In the genomic region with DNA sequence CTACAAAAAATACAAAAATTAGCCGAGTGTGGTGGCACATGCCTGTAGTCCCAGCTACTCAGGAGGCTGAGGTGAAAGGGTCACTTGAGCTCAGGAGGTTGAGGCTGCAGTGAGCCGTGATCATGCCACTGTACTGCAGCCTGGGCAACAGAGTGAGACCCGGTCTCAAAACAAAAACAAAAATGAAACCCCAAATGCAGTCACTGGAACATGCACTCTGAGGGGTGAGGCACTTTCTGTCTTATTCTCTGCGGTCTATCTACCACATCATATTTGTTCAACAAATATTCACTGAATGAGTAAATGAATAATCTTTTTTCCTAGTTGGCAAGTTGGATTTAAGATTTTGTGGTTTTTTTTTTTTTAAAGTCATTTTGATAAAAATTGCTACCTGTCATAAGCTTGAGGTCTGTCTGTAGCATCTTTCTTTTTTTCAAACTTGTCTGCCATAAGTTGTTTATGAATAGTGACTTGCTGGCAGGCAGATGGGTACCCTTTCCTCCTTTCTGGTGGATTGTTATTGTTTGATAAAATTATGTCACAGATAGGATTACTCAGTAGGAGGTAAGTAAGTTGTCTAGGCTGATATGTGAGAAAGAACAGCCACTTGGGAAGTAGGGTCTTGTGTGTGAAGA, we compare ENCODE assay signal across 11 cellular contexts. TPM values are rescaled to one million over a fixed set of nuclear protein-coding genes. Genes with fewer than 3 reads are reported as not detected.
DNase-seq lines count a peak whose midpoint lies in the region; ATAC-seq, FAIRE-seq and TF ChIP-seq lines count a peak whose summit lies in the region.
"Had no signal": no experiment of that assay in that cellular context is flagged by ENCODE, and none has a peak within 500 bp of the region (broad histone marks: within the 10 kb centered on the region; RNA-seq: fewer than 3 reads in every experiment).

No MANE protein-coding gene starts in this region.

- H3K27ac ChIP-seq in osteoblast (ENCODE audit: low read depth, low read length) (no peak overlapping the region), left ventricle myocardium inferior (replicated peaks) (no peak overlapping the region)
- H3K27ac ChIP-seq: A549, parathyroid adenoma had no signal

- no peaks in the 10 kb centered on the region for H3K36me3 ChIP-seq in osteoblast (ENCODE audit: insufficient read depth, low read length)
- no peaks in the 10 kb centered on the region for H3K36me3 ChIP-seq in left ventricle myocardium inferior
- H3K36me3 ChIP-seq: upper lobe of left lung had no signal

- TF ChIP-seq CTCF in osteoblast (IDR thresholded peaks at IDR 0.05; ENCODE audit: extremely low read depth, low read depth, low read length): no peak
- TF ChIP-seq CTCF in left ventricle myocardium inferior (IDR thresholded peaks at IDR 0.05; ENCODE audit: borderline replicate concordance): no peak

- FAIRE-seq in RCC 7860 (lab: Jason Lieb, UNC): peak; percentile 92
- FAIRE-seq: A549 had no signal

- no peak overlapping the region for H2AFZ ChIP-seq in osteoblast (ENCODE audit: low read length)
- H2AFZ ChIP-seq: parathyroid adenoma had no signal

- peak; percentile 21 for DNase-seq in activated CD4-positive, alpha-beta T cell treated with anti-CD3 and anti-CD28 coated beads for 48 hours
- no peak for DNase-seq in activated CD4-positive, alpha-beta T cell treated with anti-CD3 and anti-CD28 coated beads, Interleukin-2, amount 50 U/mL, for 1 hour
- DNase-seq in RCC 7860 (ENCODE audit: low spot score): peak; percentile 86
- DNase-seq in osteoblast (ENCODE audit: insufficient read length, low spot score, missing footprints): no peak
- DNase-seq in NCI-H446 treated with DMSO at 0.1 percent for 48 hours (lab: John Stamatoyannopoulos, UW): no peak
- DNase-seq in islet precursor cell: no peak
- DNase-seq in left ventricle myocardium inferior: no peak
- DNase-seq: upper lobe of left lung had no signal

- intact Hi-C loops in left ventricle myocardium inferior (cut with micrococcal nuclease): no loop called here

- no peaks in the 10 kb centered on the region for H3K9me3 ChIP-seq in osteoblast (ENCODE audit: low read depth, low read length)
- no peaks in the 10 kb centered on the region for H3K9me3 ChIP-seq in left ventricle myocardium inferior (replicated peaks)
- H3K9me3 ChIP-seq: A549, upper lobe of left lung had no signal

- no peak overlapping the region for H3K4me3 ChIP-seq in osteoblast (ENCODE audit: insufficient read depth, low read length)
- H3K4me3 ChIP-seq in left ventricle myocardium inferior: no peak overlapping the region
- H3K4me3 ChIP-seq: A549, upper lobe of left lung had no signal

- ATAC-seq in HG02759 (IDR thresholded peaks at IDR 0.05; ENCODE audit: unreplicated experiment): peak; percentile 83
- ATAC-seq: A549 had no signal

- no peaks in the 10 kb centered on the region for H4K20me1 ChIP-seq in osteoblast (ENCODE audit: insufficient read depth, low read length)

- H3K4me1 ChIP-seq in osteoblast (ENCODE audit: insufficient read depth, low read length): peaks cover 4% of the 10 kb centered on the region
- H3K4me1 ChIP-seq in left ventricle myocardium inferior: peaks cover 5% of the 10 kb centered on the region
- H3K4me1 ChIP-seq: A549, parathyroid adenoma, upper lobe of left lung had no signal

- no peaks in the 10 kb centered on the region for H3K79me2 ChIP-seq in osteoblast (ENCODE audit: insufficient read depth, low read length)
- H3K79me2 ChIP-seq: parathyroid adenoma had no signal

- H3K4me2 ChIP-seq in osteoblast (ENCODE audit: insufficient read depth, low read length): peak overlapping the region; percentile 29
- H3K4me2 ChIP-seq: A549 had no signal

- H3K27me3 ChIP-seq in osteoblast (ENCODE audit: insufficient read depth, low read length) (peaks cover 10% of the 10 kb centered on the region), left ventricle myocardium inferior (ENCODE audit: low read depth) (peaks cover 7% of the 10 kb centered on the region)
- H3K27me3 ChIP-seq: upper lobe of left lung had no signal

RNA-seq across cellular contexts. Expression of gene CHRNA1, which starts 11.8 kb away (rescaled TPM):
- not detected in 2 replicates for total RNA-seq in osteoblast
- 0.33 TPM for total RNA-seq in left ventricle myocardium inferior

Comparison
In these comparisons a context has a peak if more than half of its experiments do, and no peak if none do; other contexts are left out.
1. DNase-seq: peak in activated CD4-positive, alpha-beta T cell treated with anti-CD3 and anti-CD28 coated beads for 48 hours (single experiment) and RCC 7860 (single experiment); none in activated CD4-positive, alpha-beta T cell treated with anti-CD3 and anti-CD28 coated beads, Interleukin-2, amount 50 U/mL, for 1 hour (single experiment), osteoblast (single experiment), NCI-H446 treated with DMSO at 0.1 percent for 48 hours (single experiment), islet precursor cell (single experiment) and left ventricle myocardium inferior (single experiment).